ENCODE assay signal across 22 cellular contexts in the genomic region with DNA sequence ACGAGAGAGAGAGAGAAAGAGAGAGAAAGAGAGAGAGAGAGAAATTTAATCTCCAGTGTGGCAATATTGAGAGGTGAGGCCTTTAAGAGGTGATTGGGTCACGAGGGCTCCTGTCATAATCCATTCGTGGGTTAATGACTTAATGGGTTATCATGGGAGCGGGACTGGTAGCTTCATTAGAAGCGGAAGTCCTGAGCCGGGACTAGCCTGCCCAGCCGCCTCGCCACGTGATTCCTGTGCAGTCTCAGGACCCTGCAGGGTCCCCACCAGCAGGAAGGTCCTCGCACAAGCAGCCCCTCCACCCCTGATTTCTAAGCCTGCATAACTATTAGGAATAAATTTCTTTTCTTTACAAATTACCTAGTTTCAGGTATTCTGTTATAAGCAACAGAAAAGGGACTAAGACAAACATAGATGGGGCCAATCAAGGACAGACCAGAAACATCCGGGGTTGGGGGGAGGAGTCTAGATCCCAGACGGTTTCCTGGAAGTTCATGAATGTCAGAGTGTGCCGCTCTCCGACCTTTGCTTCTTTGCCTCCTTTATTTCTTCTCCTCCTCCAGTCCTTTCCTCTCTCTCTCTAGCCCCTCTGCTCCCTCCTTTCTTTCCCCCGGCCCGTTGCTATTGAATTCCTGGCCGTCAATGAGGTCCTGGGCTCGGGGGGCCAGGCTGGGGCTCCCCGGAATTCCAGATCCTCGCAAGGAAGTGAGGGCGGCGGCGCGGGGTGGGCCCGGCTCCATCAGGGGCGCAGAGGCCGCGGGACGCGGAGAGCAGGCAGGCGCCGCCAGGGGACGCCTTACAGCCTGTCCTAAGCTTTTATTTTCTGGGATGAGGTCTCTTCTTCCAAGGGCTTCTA.
DNase-seq lines count a peak whose midpoint lies in the region; ATAC-seq, FAIRE-seq and TF ChIP-seq lines count a peak whose summit lies in the region.
"Had no signal": no experiment of that assay in that cellular context is flagged by ENCODE, and none has a peak within 500 bp of the region (broad histone marks: within the 10 kb centered on the region; RNA-seq: fewer than 3 reads in every experiment).

No MANE protein-coding gene starts in this region.

- no peak overlapping the region for H3K9ac ChIP-seq in mesendoderm (ENCODE audit: low read length)
- H3K9ac ChIP-seq in kidney (ENCODE audit: low read length in 2 of 2): no peak overlapping the region
- H3K9ac ChIP-seq: BLaER1 had no signal

- no peak overlapping the region for H3K27ac ChIP-seq in Panc1 (ENCODE audit: low read length)
- no peak overlapping the region for H3K27ac ChIP-seq in mesendoderm (ENCODE audit: low read depth, low read length)
- no peak overlapping the region for H3K27ac ChIP-seq in kidney (ENCODE audit: low read depth in 2 of 2, low read length in 2 of 2)
- H3K27ac ChIP-seq in CD4-positive, alpha-beta T cell (ENCODE audit: low read depth, low read length): no peak overlapping the region
- H3K27ac ChIP-seq: BLaER1, PC-9 had no signal

- H3K56ac ChIP-seq in mesendoderm (ENCODE audit: low read length): no peak overlapping the region

- no peak overlapping the region for H2BK5ac ChIP-seq in mesendoderm (ENCODE audit: low read length)

- no peak for FAIRE-seq in kidney (lab: Jason Lieb, UNC)
- FAIRE-seq: G401.6 had no signal

- WGBS in mesendoderm (ENCODE audit: extremely low coverage, insufficient coverage, low lambda C conversion rate): no CpG with 5 or more reads among the region's 33 CpGs

- H3K9me3 ChIP-seq in Panc1 (ENCODE audit: control insufficient read depth, insufficient read depth, low read depth, low read length): no peaks in the 10 kb centered on the region
- H3K9me3 ChIP-seq in kidney (ENCODE audit: control insufficient read depth in 1 of 2, low read length in 2 of 2): peaks cover 0 to 6% of the 10 kb centered on the region in 2 donors
- no peaks in the 10 kb centered on the region for H3K9me3 ChIP-seq in CD4-positive, alpha-beta T cell (ENCODE audit: control insufficient read depth, low read length)
- H3K9me3 ChIP-seq: BLaER1, SJSA1 had no signal

- peak overlapping the region; percentile 86 for H3K4ac ChIP-seq in mesendoderm (ENCODE audit: low read depth, low read length)

- no peaks in the 10 kb centered on the region for H3K79me1 ChIP-seq in mesendoderm (ENCODE audit: low read length)

- DNase-seq in H7 (peak; percentile 84), Panc1 (ENCODE audit: low read depth, low spot score) (no peak), iPS-NIHi11 (ENCODE audit: low spot score) (peak; percentile 52), mesendoderm (no peak), kidney (no peak), NCI-H2081 treated with DMSO at 0.1 percent for 48 hours (lab: John Stamatoyannopoulos, UW) (no peak), Calu3 (no peak)
- no peak for DNase-seq in CD4-positive, alpha-beta T cell
- DNase-seq: CD8-positive, alpha-beta T cell; DMS79 treated with DMSO at 0.1 percent for 48 hours; KG1; NCI-H1105 treated with DMSO at 0.1 percent for 48 hours; NCI-H1694; NCI-H2107; NCI-H510A; NCI-H748 treated with DMSO at 0.1 percent for 48 hours; PC-9; SW 1271 had no signal

- H3K36me3 ChIP-seq in H7 (replicated peaks; ENCODE audit: control insufficient read depth, insufficient read depth, low read length) (no peaks in the 10 kb centered on the region), Panc1 (ENCODE audit: control insufficient read depth, insufficient read depth, low read length) (no peaks in the 10 kb centered on the region), mesendoderm (ENCODE audit: control insufficient read depth, insufficient read depth, low read length) (no peaks in the 10 kb centered on the region), kidney (ENCODE audit: control insufficient read depth in 1 of 2, insufficient read depth in 2 of 2, low read length in 2 of 2) (no peaks in the 10 kb centered on the region)
- H3K36me3 ChIP-seq: BLaER1, SJSA1 had no signal

- no peak overlapping the region for H3K27ac Mint-ChIP-seq in Calu3 (ENCODE audit: unreplicated experiment)
- no peak overlapping the region for H3K27ac Mint-ChIP-seq in CD4-positive, alpha-beta T cell
- H3K27ac Mint-ChIP-seq: CD8-positive, alpha-beta T cell had no signal

- H3K4me3 ChIP-seq in H7 (ENCODE audit: insufficient read depth, low read depth, low read length): no peak overlapping the region
- H3K4me3 ChIP-seq in Panc1 (ENCODE audit: low read depth in 2 of 2, low read length in 2 of 2): no peak overlapping the region
- H3K4me3 ChIP-seq in mesendoderm (ENCODE audit: low read length): no peak overlapping the region
- H3K4me3 ChIP-seq in kidney (ENCODE audit: low read length in 2 of 2): no peak overlapping the region
- H3K4me3 ChIP-seq: BLaER1, PC-9, SJSA1 had no signal

- H4K5ac ChIP-seq in mesendoderm (ENCODE audit: low read length): no peak overlapping the region

- peak overlapping the region; percentile 30 for H4K8ac ChIP-seq in mesendoderm (ENCODE audit: low read depth, low read length)

- no peaks in the 10 kb centered on the region for H3K4me1 Mint-ChIP-seq in Calu3 (ENCODE audit: low read depth, unreplicated experiment)
- H3K4me1 Mint-ChIP-seq in CD4-positive, alpha-beta T cell (ENCODE audit: low read depth): no peaks in the 10 kb centered on the region

- H3K23ac ChIP-seq in mesendoderm (ENCODE audit: low read length): no peak overlapping the region

- H3K4me1 ChIP-seq in Panc1 (ENCODE audit: control insufficient read depth, insufficient read depth, low read length) (no peaks in the 10 kb centered on the region), mesendoderm (ENCODE audit: control insufficient read depth, low read depth, low read length) (peaks cover 5% of the 10 kb centered on the region), kidney (ENCODE audit: control insufficient read depth in 1 of 2, insufficient read depth in 1 of 2, low read depth in 1 of 2, low read length in 2 of 2) (no peaks in the 10 kb centered on the region)
- H3K4me1 ChIP-seq: BLaER1 had no signal

- no peak for TF ChIP-seq CTCF in Panc1 (IDR thresholded peaks at IDR 0.05)
- no peak for TF ChIP-seq CTCF in kidney (IDR thresholded peaks at IDR 0.05; ENCODE audit: borderline replicate concordance, extremely low read depth, insufficient read depth)
- no peak for TF ChIP-seq CTCF in Calu3 (IDR thresholded peaks at IDR 0.05; ENCODE audit: unreplicated experiment)
- TF ChIP-seq CTCF in CD4-positive, alpha-beta T cell (IDR thresholded peaks at IDR 0.05): no peak

- intact Hi-C loops in Panc1 (cut with micrococcal nuclease; ENCODE audit: unreplicated experiment): no loop called here
- intact Hi-C loops in kidney (cut with DNase I): no loop called here
- intact Hi-C loops in Calu3 (cut with micrococcal nuclease; ENCODE audit: unreplicated experiment): no loop called here
- intact Hi-C loops in CD4-positive, alpha-beta T cell (cut with DNase I, micrococcal nuclease): no loop called here

- H3K9me3 Mint-ChIP-seq in Calu3 (ENCODE audit: low read depth, unreplicated experiment): peaks cover 3% of the 10 kb centered on the region
- no peaks in the 10 kb centered on the region for H3K9me3 Mint-ChIP-seq in CD4-positive, alpha-beta T cell
- H3K9me3 Mint-ChIP-seq: CD8-positive, alpha-beta T cell had no signal

- no peak overlapping the region for H2AK5ac ChIP-seq in mesendoderm (ENCODE audit: low read length)

- POLR2A ChIA-PET in Panc1 (lab: Charles Lee): interaction anchor here (0.5 to 0.7 kb wide), 4 partner anchors 13 to 505 kb away, joined by 3 read pairs; no protein-coding TSS in a partner anchor
- POLR2A ChIA-PET in CD4-positive, alpha-beta T cell (lab: Charles Lee): no interaction called here

- CTCF ChIA-PET in Panc1 (lab: Charles Lee) (no interaction called here), Calu3 (lab: Charles Lee) (no interaction called here)
- CTCF ChIA-PET in CD4-positive, alpha-beta T cell (lab: Charles Lee): interaction anchor here (1.4 kb wide), 1 partner anchor 20 kb away, joined by 3 read pairs; no protein-coding TSS in a partner anchor

- H3K79me2 ChIP-seq in mesendoderm (ENCODE audit: control insufficient read depth, insufficient read depth, low read length): no peaks in the 10 kb centered on the region

- ATAC-seq in Panc1: 0 out of 2 replicates have a peak, but pooled peaks have one; percentile 10
- ATAC-seq in CD4-positive, alpha-beta T cell (ENCODE audit: poor library complexity): no peak
- ATAC-seq: CD8-positive, alpha-beta T cell; HCT116 had no signal

- H2BK120ac ChIP-seq in mesendoderm (ENCODE audit: low read depth, low read length): peak overlapping the region; percentile 83

- no peak overlapping the region for H3K4me3 Mint-ChIP-seq in Calu3 (ENCODE audit: low read depth, unreplicated experiment)
- H3K4me3 Mint-ChIP-seq in CD4-positive, alpha-beta T cell: no peak overlapping the region
- H3K4me3 Mint-ChIP-seq: CD8-positive, alpha-beta T cell had no signal

- no TSS peak for BruUV-seq in Panc1 (replicated peaks; lab: Mats Ljungman, UMichigan)
- no TSS peak for BruUV-seq in Calu3 (replicated peaks; lab: Mats Ljungman, UMichigan)

- H2BK15ac ChIP-seq in mesendoderm (replicated peaks; ENCODE audit: low read depth): peak overlapping the region; percentile 62

- H3K18ac ChIP-seq in mesendoderm (ENCODE audit: low read length): peak overlapping the region; percentile 86

- peaks cover 4% of the 10 kb centered on the region for H3K36me3 Mint-ChIP-seq in Calu3 (ENCODE audit: insufficient read depth, unreplicated experiment)
- H3K36me3 Mint-ChIP-seq in CD4-positive, alpha-beta T cell (ENCODE audit: low read depth): no peaks in the 10 kb centered on the region
- H3K36me3 Mint-ChIP-seq: CD8-positive, alpha-beta T cell had no signal

- no peaks in the 10 kb centered on the region for H3K27me3 Mint-ChIP-seq in Calu3 (ENCODE audit: unreplicated experiment)
- H3K27me3 Mint-ChIP-seq in CD4-positive, alpha-beta T cell: no peaks in the 10 kb centered on the region

- H3K27me3 ChIP-seq in H7 (ENCODE audit: control insufficient read depth, insufficient read depth, low read length): no peaks in the 10 kb centered on the region
- no peaks in the 10 kb centered on the region; the same call in 1 of the 2 replicates for H3K27me3 ChIP-seq in Panc1 (ENCODE audit: control insufficient read depth, insufficient read depth, low read length)
- H3K27me3 ChIP-seq in mesendoderm (ENCODE audit: insufficient read depth, low read length, poor library complexity): no peaks in the 10 kb centered on the region
- H3K27me3 ChIP-seq in CD4-positive, alpha-beta T cell (ENCODE audit: control insufficient read depth, insufficient read depth, low read length): peaks cover 4% of the 10 kb centered on the region
- H3K27me3 ChIP-seq: BLaER1, SJSA1 had no signal

- no peak overlapping the region for H3K4me2 ChIP-seq in mesendoderm (ENCODE audit: low read length)
- H3K4me2 ChIP-seq: BLaER1, PC-9 had no signal

- in situ Hi-C loops in Panc1 (cut with HindIII; ENCODE audit: low pct_unique_long_range_greater_than_20kb, low sequenced_read_pairs): no loop called here

Comparison
In these comparisons a context has a peak if more than half of its experiments do, and no peak if none do; other contexts are left out.
1. DNase-seq: peak in H7 (single experiment) and iPS-NIHi11 (single experiment); none in Panc1 (single experiment), mesendoderm (single experiment), kidney (single experiment), NCI-H2081 treated with DMSO at 0.1 percent for 48 hours (single experiment), Calu3 (single experiment) and CD4-positive, alpha-beta T cell (0 of 10).